In the genomic region with DNA sequence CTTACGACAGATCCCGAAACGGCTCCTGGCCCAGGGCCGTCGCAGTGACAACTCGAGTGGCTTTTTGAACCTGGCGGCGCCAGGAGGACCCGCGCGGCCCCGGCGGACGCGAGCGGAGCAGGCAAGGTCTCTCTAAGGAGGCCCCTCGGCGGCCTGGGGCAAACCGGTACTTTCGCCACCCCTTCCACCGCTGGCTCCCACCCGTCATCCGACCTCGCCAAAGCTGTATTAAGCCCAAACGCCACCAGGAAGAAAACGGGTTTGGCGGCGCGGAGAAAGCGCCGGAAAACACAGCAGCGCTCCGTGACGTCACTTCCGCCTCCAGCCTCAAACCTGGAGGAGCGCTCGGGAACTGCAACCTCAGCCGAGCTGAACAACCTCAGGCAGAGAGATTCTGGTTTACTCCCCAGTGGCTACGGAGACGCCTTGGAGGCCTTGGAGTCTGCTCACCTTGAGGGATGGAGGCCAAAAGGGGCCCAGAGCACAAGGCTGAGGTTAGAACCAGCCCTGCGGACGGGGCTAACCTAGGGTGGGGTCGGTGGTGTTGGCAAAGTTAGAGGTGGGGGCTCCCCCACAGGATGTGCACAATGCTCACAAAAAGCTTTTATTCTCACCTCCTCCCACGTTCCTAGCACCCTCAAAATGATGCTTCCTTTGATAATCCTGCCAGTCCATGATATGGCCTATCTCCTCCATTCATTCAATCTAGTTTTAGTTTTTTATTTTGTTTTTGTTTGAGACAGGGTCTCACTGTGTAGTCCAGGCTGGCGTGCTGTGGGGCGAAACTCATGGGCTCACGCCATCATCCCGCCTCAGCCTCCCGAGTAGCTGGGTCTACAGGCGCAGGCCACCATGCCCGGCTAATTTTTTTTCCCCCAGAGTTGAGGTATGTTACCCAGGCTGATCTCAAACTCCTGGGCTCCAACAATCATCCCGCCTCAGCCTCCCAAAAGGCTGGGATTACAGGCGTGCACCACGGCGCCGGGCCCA, we compare ENCODE assay signal across 8 cellular contexts. TPM values are rescaled to one million over a fixed set of nuclear protein-coding genes. Genes with fewer than 3 reads are reported as not detected.
A peak's percentile ranks its signal among the peaks of the same experiment; 100 is the strongest.
DNase-seq lines count a peak whose midpoint lies in the region; TF ChIP-seq lines count a peak whose summit lies in the region.

A gene (minus strand): TSS at position 295 of the 990 bp plus-strand sequence. CDS start 15,484 bp downstream, outside the sequence.

- H3K4me3 ChIP-seq in suprapubic skin, result peak within 1 kb of the TSS; percentile 75

- WGBS in suprapubic skin, result 29% methylated on average over 23 of the region's 56 CpGs

- CTCF ChIA-PET in HEK293T (lab: Yijun Ruan, JAX), result interaction anchor here (0.6 kb wide), 1 partner anchor 358 kb away, joined by 3 read pairs; no protein-coding TSS in a partner anchor
- CTCF ChIA-PET in activated naive CD4-positive, alpha-beta T cell treated with anti-CD3 and anti-CD28 coated beads for 36 hours (lab: Charles Lee), result interaction anchor here (0.5 to 1.5 kb wide), 6 partner anchors 20 to 379 kb away, joined by 3 to 4 read pairs (median 3); no protein-coding TSS in a partner anchor

- H3K36me3 Mint-ChIP-seq in activated naive CD4-positive, alpha-beta T cell treated with anti-CD3 and anti-CD28 coated beads for 36 hours (ENCODE audit: low read depth), result peaks cover 40% of the 10 kb centered on the region

- peaks cover 23% of the 10 kb centered on the region for H3K4me1 ChIP-seq in suprapubic skin

- no peak for TF ChIP-seq EP300 in suprapubic skin (IDR thresholded peaks at IDR 0.05)

- TF ChIP-seq POLR2A in suprapubic skin (IDR thresholded peaks at IDR 0.05), result peak in 1 of 2 donors; percentile 59

- POLR2A ChIA-PET in HEK293T (lab: Yijun Ruan, JAX), result interaction anchor here (1.0 to 1.5 kb wide), 3 partner anchors 11 to 383 kb away, joined by 3 to 4 read pairs (median 3); a partner anchor contains a TSS

- H3K9me3 ChIP-seq in suprapubic skin, result no peaks in the 10 kb centered on the region

- in situ Hi-C loops in SK-MEL-5 (cut with HindIII; ENCODE audit: low pct_unique_long_range_greater_than_20kb, low sequenced_read_pairs), result no loop called here

- peaks cover 20% of the 10 kb centered on the region for H3K4me1 Mint-ChIP-seq in activated naive CD4-positive, alpha-beta T cell treated with anti-CD3 and anti-CD28 coated beads for 36 hours (ENCODE audit: low read depth)

- peak within 1 kb of the TSS; percentile 84 for H3K27ac ChIP-seq in suprapubic skin

- H3K4me3 Mint-ChIP-seq in activated naive CD4-positive, alpha-beta T cell treated with anti-CD3 and anti-CD28 coated beads for 36 hours, result peak within 1 kb of the TSS; percentile 90

- TF ChIP-seq CTCF in suprapubic skin (IDR thresholded peaks at IDR 0.05), result peak; percentile 82 to 89

- peaks cover 27% of the 10 kb centered on the region for H3K36me3 ChIP-seq in suprapubic skin

- intact Hi-C loops in activated naive CD4-positive, alpha-beta T cell treated with anti-CD3 and anti-CD28 coated beads for 36 hours (cut with micrococcal nuclease), result loop anchor here (1.0 to 10.0 kb wide), 8 partner anchors 103 to 669 kb away; a partner anchor contains a TSS

- H3K27me3 ChIP-seq in suprapubic skin, result no peaks in the 10 kb centered on the region

- peak within 1 kb of the TSS; percentile 99 for H3K27ac Mint-ChIP-seq in activated naive CD4-positive, alpha-beta T cell treated with anti-CD3 and anti-CD28 coated beads for 36 hours

- no peaks in the 10 kb centered on the region for H3K27me3 Mint-ChIP-seq in activated naive CD4-positive, alpha-beta T cell treated with anti-CD3 and anti-CD28 coated beads for 36 hours (ENCODE audit: low read depth)

- peaks cover 9% of the 10 kb centered on the region for H3K9me3 Mint-ChIP-seq in activated naive CD4-positive, alpha-beta T cell treated with anti-CD3 and anti-CD28 coated beads for 36 hours

- DNase-seq in GM04503 (ENCODE audit: low read depth), result peak; percentile 55
- peak; percentile 94 for DNase-seq in HEK293T (ENCODE audit: extremely low spot score)
- DNase-seq in MV-4-11 (lab: John Stamatoyannopoulos, UW), result peak; percentile 94
- DNase-seq in SK-MEL-5 (ENCODE audit: low read depth, low spot score), result peak; percentile 89
- peak; percentile 96 for DNase-seq in activated naive CD4-positive, alpha-beta T cell treated with anti-CD3 and anti-CD28 coated beads for 36 hours
- peak; percentile 80 for DNase-seq in globus pallidus (ENCODE audit: low spot score)
- DNase-seq in nucleus accumbens (lab: John Stamatoyannopoulos, UW), result peak in 55 of 56 donors; percentile 11 to 91 (median 72)
- peak; percentile 93 for DNase-seq in suprapubic skin (ENCODE audit: low spot score in 2 of 2)

TF ChIP-seq in HEK293T, 16 proteins besides CTCF, POLR2A, EP300 and RAD21:
- TF ChIP-seq ARNT (IDR thresholded peaks at IDR 0.05) (no peak), TARDBP (IDR thresholded peaks at IDR 0.05) (no peak), FOXK2 (IDR thresholded peaks at IDR 0.05) (peak; percentile 73), ELF4 (IDR thresholded peaks at IDR 0.05) (peak; percentile 38; the same call in 1 of the 2 replicates), FOXA1 (IDR thresholded peaks at IDR 0.05) (no peak), L3MBTL2 (conservative IDR thresholded peaks at IDR 0.05) (peak; percentile 74)
TF ChIP-seq in HEK293T: peak in this region for 3.

RNA-seq across cellular contexts. Expression of the gene that starts here (rescaled TPM):
- 10.4 and 11.3 TPM in 2 replicates for total RNA-seq in SK-MEL-5 (2014; rRNA removed; shearing (Covaris generic))
- 6.0 and 6.1 TPM in 2 replicates for polyA plus RNA-seq in SK-MEL-5 (2015; cell fraction: cytosol; rRNA removed)
- polyA plus RNA-seq in SK-MEL-5 (2015; cell fraction: nucleus; rRNA removed), result 160 and 177 TPM in 2 replicates
- 10 to 100 TPM; 19.7 to 21.9 TPM for total RNA-seq in activated naive CD4-positive, alpha-beta T cell treated with anti-CD3 and anti-CD28 coated beads for 36 hours
- 100 to 1,000 TPM in 1 of 4 donors, 10 to 100 TPM in 3; 16.5 to 101 (median 19.1) TPM for total RNA-seq in suprapubic skin

Comparison
In these comparisons a context has a peak if more than half of its experiments do, and no peak if none do; other contexts are left out.
1. Peak in every context shown above with its lines: DNase-seq, H3K4me3 ChIP-seq and H3K27ac ChIP-seq.